ENCODE assay signal across 12 cellular contexts in the genomic region with DNA sequence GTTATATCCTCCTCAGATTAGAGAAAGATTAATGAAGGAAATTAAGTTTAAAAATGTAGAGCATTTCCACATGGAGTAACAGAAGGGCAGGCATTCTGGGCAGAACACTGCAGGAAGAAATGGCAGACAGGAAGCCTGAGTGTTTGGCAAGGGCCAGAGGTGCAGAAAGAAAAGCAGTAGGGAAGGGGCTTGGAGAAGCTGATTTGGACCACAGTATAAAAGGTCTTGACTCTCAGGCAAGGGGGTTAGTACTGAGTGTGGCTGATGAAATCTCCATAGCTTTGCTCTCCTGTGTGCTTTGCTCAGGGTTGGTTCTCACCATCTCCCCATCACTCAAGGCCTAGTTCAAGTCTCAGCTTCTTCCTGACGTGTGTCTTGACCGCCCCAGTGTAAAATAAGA.
DNase-seq lines count a peak whose midpoint lies in the region; ATAC-seq, FAIRE-seq and TF ChIP-seq lines count a peak whose summit lies in the region.
"Had no signal": no experiment of that assay in that cellular context is flagged by ENCODE, and none has a peak within 500 bp of the region (broad histone marks: within the 10 kb centered on the region; RNA-seq: fewer than 3 reads in every experiment).

No MANE protein-coding gene starts in this region.

- peak overlapping the region; percentile 66 for H3K27ac Mint-ChIP-seq in dendritic cell treated with granulocyte-macrophage colony-stimulating factor and Interleukin-4, amounts not matched to agents 40 ng/mL and 50 ng/mL, for 4 days
- H3K27ac Mint-ChIP-seq in progenitor cell of endocrine pancreas, result peak overlapping the region; percentile 47

- H3K27me3 ChIP-seq in DND-41 (ENCODE audit: insufficient read depth, low read length, poor library complexity), result no peaks in the 10 kb centered on the region
- H3K27me3 ChIP-seq in PC-3 (ENCODE audit: low read length), result no peaks in the 10 kb centered on the region
- H3K27me3 ChIP-seq: left lung had no signal

- no peaks in the 10 kb centered on the region for H3K27me3 Mint-ChIP-seq in dendritic cell treated with granulocyte-macrophage colony-stimulating factor and Interleukin-4, amounts not matched to agents 40 ng/mL and 50 ng/mL, for 4 days
- H3K27me3 Mint-ChIP-seq in progenitor cell of endocrine pancreas, result no peaks in the 10 kb centered on the region

- POLR2A ChIA-PET in PC-3 (lab: Charles Lee; ENCODE audit: unreplicated experiment), result no interaction called here

- peaks cover 11% of the 10 kb centered on the region; the same call in 1 of the 2 replicates for H4K20me1 ChIP-seq in DND-41 (ENCODE audit: insufficient read depth, low read length)
- no peaks in the 10 kb centered on the region for H4K20me1 ChIP-seq in PC-3 (ENCODE audit: low read length)

- peaks cover 50% of the 10 kb centered on the region for H3K4me1 Mint-ChIP-seq in dendritic cell treated with granulocyte-macrophage colony-stimulating factor and Interleukin-4, amounts not matched to agents 40 ng/mL and 50 ng/mL, for 4 days (ENCODE audit: low read depth)
- H3K4me1 Mint-ChIP-seq in progenitor cell of endocrine pancreas (ENCODE audit: low read depth), result peaks cover 27% of the 10 kb centered on the region

- no peaks in the 10 kb centered on the region for H3K9me3 Mint-ChIP-seq in dendritic cell treated with granulocyte-macrophage colony-stimulating factor and Interleukin-4, amounts not matched to agents 40 ng/mL and 50 ng/mL, for 4 days
- H3K9me3 Mint-ChIP-seq in progenitor cell of endocrine pancreas (ENCODE audit: low read depth), result peaks cover 3% of the 10 kb centered on the region

- no peaks in the 10 kb centered on the region for H3K36me3 ChIP-seq in DND-41 (ENCODE audit: insufficient read depth, low read length)
- H3K36me3 ChIP-seq in PC-3 (ENCODE audit: low read depth, low read length), result peaks cover 21% of the 10 kb centered on the region

- no peak for TF ChIP-seq CTCF in DND-41 (IDR thresholded peaks at IDR 0.05; ENCODE audit: borderline replicate concordance, extremely low read depth, low read length, poor library complexity, severe bottlenecking)
- no peak for TF ChIP-seq CTCF in PC-3 (conservative IDR thresholded peaks at IDR 0.05; ENCODE audit: low read depth, low read length)
- TF ChIP-seq CTCF in progenitor cell of endocrine pancreas (IDR thresholded peaks at IDR 0.05; ENCODE audit: unreplicated experiment), result no peak

- DNase-seq in DND-41 (no peak), PC-3 (no peak), progenitor cell of endocrine pancreas (ENCODE audit: low spot score, unreplicated experiment) (no peak), Ammon's horn (ENCODE audit: low spot score) (no peak), H54 (ENCODE audit: insufficient read length, low spot score) (no peak), NCI-H526 treated with DMSO at 0.1 percent for 48 hours (lab: John Stamatoyannopoulos, UW) (no peak)
- DNase-seq: activated CD8-positive, alpha-beta memory T cell treated with anti-CD3 and anti-CD28 coated beads, Interleukin-2, amount 50 U/mL, for 4 hours; left lung; NCI-H1092; stimulated activated CD4-positive, alpha-beta T cell treated with anti-CD3 and anti-CD28 coated beads, Interleukin-2, amount 100 ng/mL, for 24 hours had no signal

- no peak overlapping the region for H3K4me2 ChIP-seq in DND-41 (ENCODE audit: insufficient read depth, low read length)
- peak overlapping the region; percentile 59 for H3K4me2 ChIP-seq in PC-3 (ENCODE audit: low read length)

- H3K4me3 ChIP-seq in DND-41 (ENCODE audit: low read depth in 1 of 2, low read length in 2 of 2), result no peak overlapping the region
- 0 out of 2 replicates have a peak overlapping the region, but pooled peaks have one; percentile 5 for H3K4me3 ChIP-seq in PC-3 (ENCODE audit: low read length)
- H3K4me3 ChIP-seq: left lung had no signal

- BruUV-seq in PC-3 (replicated peaks; lab: Mats Ljungman, UMichigan), result no TSS peak

- H3K4me3 Mint-ChIP-seq in dendritic cell treated with granulocyte-macrophage colony-stimulating factor and Interleukin-4, amounts not matched to agents 40 ng/mL and 50 ng/mL, for 4 days, result no peak overlapping the region
- H3K4me3 Mint-ChIP-seq in progenitor cell of endocrine pancreas (ENCODE audit: low read depth), result no peak overlapping the region

- H3K27ac ChIP-seq in DND-41 (ENCODE audit: low read length), result 0 out of 2 replicates have a peak overlapping the region, but pooled peaks have one; percentile 20
- H3K27ac ChIP-seq in PC-3 (ENCODE audit: low read length), result peak overlapping the region; percentile 97

- H3K9ac ChIP-seq in DND-41 (ENCODE audit: low read depth, low read length), result no peak overlapping the region
- H3K9ac ChIP-seq in PC-3 (ENCODE audit: low read length), result peak overlapping the region; percentile 76

- intact Hi-C loops in PC-3 (cut with micrococcal nuclease), result loop anchor here (5.0 kb wide), 1 partner anchor 264 kb away; no protein-coding TSS in a partner anchor
- intact Hi-C loops in dendritic cell treated with granulocyte-macrophage colony-stimulating factor and Interleukin-4, amounts not matched to agents 40 ng/mL and 50 ng/mL, for 4 days (cut with micrococcal nuclease), result no loop called here

- H3K79me2 ChIP-seq in DND-41 (ENCODE audit: insufficient read depth, low read length) (no peaks in the 10 kb centered on the region; the same call in 1 of the 2 replicates), PC-3 (ENCODE audit: low read length) (peaks cover 31% of the 10 kb centered on the region)

- peaks cover 79% of the 10 kb centered on the region for H3K36me3 Mint-ChIP-seq in dendritic cell treated with granulocyte-macrophage colony-stimulating factor and Interleukin-4, amounts not matched to agents 40 ng/mL and 50 ng/mL, for 4 days (ENCODE audit: low read depth)
- peaks cover 17% of the 10 kb centered on the region for H3K36me3 Mint-ChIP-seq in progenitor cell of endocrine pancreas (ENCODE audit: insufficient read depth)

- H3K4me1 ChIP-seq in DND-41 (ENCODE audit: insufficient read depth, low read length) (peaks cover 40% of the 10 kb centered on the region), PC-3 (ENCODE audit: insufficient read depth, low read length) (peaks cover 49% of the 10 kb centered on the region)

- H2AFZ ChIP-seq in DND-41 (ENCODE audit: low read depth, low read length) (no peak overlapping the region), PC-3 (ENCODE audit: low read length) (no peak overlapping the region)

- CTCF ChIA-PET in PC-3 (lab: Charles Lee), result no interaction called here

- no peak for FAIRE-seq in H54 (lab: Jason Lieb, UNC)

- no peak for TF ChIP-seq POLR2A in H54 (IDR thresholded peaks at IDR 0.05; ENCODE audit: low read depth, low read length)

- H3K9me3 ChIP-seq in DND-41 (ENCODE audit: insufficient read depth, low read length, severe bottlenecking) (no peaks in the 10 kb centered on the region), PC-3 (ENCODE audit: low read length) (no peaks in the 10 kb centered on the region)
- H3K9me3 ChIP-seq: left lung had no signal

- ATAC-seq in DND-41 (ENCODE audit: insufficient read depth, low read depth), result no peak
- no peak for ATAC-seq in PC-3
- no peak for ATAC-seq in GM21529 (IDR thresholded peaks at IDR 0.05; ENCODE audit: unreplicated experiment)

- peaks cover 12% of the 10 kb centered on the region for H3F3A ChIP-seq in PC-3 (ENCODE audit: low read length, unreplicated experiment)

- H3K9me2 ChIP-seq in PC-3 (replicated peaks; ENCODE audit: low read length), result no peaks in the 10 kb centered on the region
